In the genomic region with DNA sequence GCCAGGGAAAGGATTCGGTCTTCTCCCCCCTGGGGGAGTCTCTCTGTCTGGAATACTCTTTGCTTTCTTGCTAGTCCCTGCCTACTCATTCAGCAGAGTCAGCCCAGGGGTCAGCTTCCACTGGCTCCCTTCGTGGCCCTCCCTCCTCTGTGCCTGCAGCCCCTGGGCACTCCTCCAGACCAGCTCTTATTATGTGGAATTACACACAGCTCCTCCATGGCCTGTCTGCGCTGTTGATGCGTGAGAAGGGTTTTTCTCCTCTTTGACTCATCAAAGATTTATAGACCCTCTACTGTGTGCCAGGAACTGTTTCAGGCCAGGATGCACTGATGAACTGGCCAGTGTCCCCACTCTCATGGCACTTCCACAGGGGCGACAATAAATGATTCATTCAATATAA, we compare ENCODE assay signal across 14 cellular contexts. TPM values are rescaled to one million over a fixed set of nuclear protein-coding genes. Genes with fewer than 3 reads are reported as not detected.
DNase-seq lines count a peak whose midpoint lies in the region; ATAC-seq and TF ChIP-seq lines count a peak whose summit lies in the region.
"Had no signal": no experiment of that assay in that cellular context is flagged by ENCODE, and none has a peak within 500 bp of the region (broad histone marks: within the 10 kb centered on the region; RNA-seq: fewer than 3 reads in every experiment).

No MANE protein-coding gene starts in this region.

- TF ChIP-seq CTCF in AG09309 (IDR thresholded peaks at IDR 0.05; ENCODE audit: control insufficient read depth, insufficient read depth, low read depth, low read length, missing control alignments) (no peak), astrocyte of the cerebellum (IDR thresholded peaks at IDR 0.05; ENCODE audit: low read depth, low read length, missing control alignments) (no peak), osteocyte (IDR thresholded peaks at IDR 0.05) (no peak)

- no peaks in the 10 kb centered on the region for H3K4me1 Mint-ChIP-seq in osteocyte (ENCODE audit: unreplicated experiment)

- no peak overlapping the region for H3K27ac Mint-ChIP-seq in osteocyte (ENCODE audit: unreplicated experiment)
- H3K27ac Mint-ChIP-seq: activated naive CD4-positive, alpha-beta T cell treated with anti-CD3 and anti-CD28 coated beads, Interleukin-2, amount 50 U/mL, for 72 hours; CD4-positive, CD25-positive, alpha-beta regulatory T cell; T-helper 2 cell treated with Interferon-gamma antibody and Interleukin-4, amounts not matched to agents 5 μg/mL and 100 μg/mL, for 36 hours had no signal

- in situ Hi-C loops in astrocyte of the cerebellum (cut with HindIII; ENCODE audit: low sequenced_read_pairs), result no loop called here

- H3K27me3 Mint-ChIP-seq in osteocyte (ENCODE audit: unreplicated experiment), result peaks cover 6% of the 10 kb centered on the region

- no peak for ATAC-seq in GM19467 (IDR thresholded peaks at IDR 0.05; ENCODE audit: unreplicated experiment)
- ATAC-seq: activated naive CD4-positive, alpha-beta T cell treated with anti-CD3 and anti-CD28 coated beads, Interleukin-2, amount 50 U/mL, for 72 hours had no signal

- no peak overlapping the region for H3K4me3 ChIP-seq in AG09309 (ENCODE audit: control insufficient read depth, low read depth, low read length)
- H3K4me3 ChIP-seq in astrocyte of the cerebellum (ENCODE audit: low read depth, low read length), result no peak overlapping the region
- H3K4me3 ChIP-seq: uterus had no signal

- peak; percentile 89 for DNase-seq in AG09309 (ENCODE audit: low read depth)
- peak; percentile 50 for DNase-seq in HCEC 1CT
- DNase-seq in astrocyte of the cerebellum (ENCODE audit: low read depth), result peak; percentile 85
- peak; percentile 88 for DNase-seq in left kidney (ENCODE audit: low read depth, low spot score)
- DNase-seq in osteocyte (ENCODE audit: extremely low spot score, unreplicated experiment), result no peak
- DNase-seq in NCI-H2171 treated with DMSO at 0.1 percent for 48 hours (lab: John Stamatoyannopoulos, UW), result no peak
- no peak for DNase-seq in MV-4-11 (lab: John Stamatoyannopoulos, UW)
- DNase-seq: CD4-positive, CD25-positive, alpha-beta regulatory T cell; cortex of kidney; stimulated activated CD8-positive, alpha-beta memory T cell treated with anti-CD3 and anti-CD28 coated beads, Interleukin-4, amount 100 ng/mL, for 48 hours; uterus had no signal

- no peaks in the 10 kb centered on the region for H3K9me3 Mint-ChIP-seq in osteocyte (ENCODE audit: unreplicated experiment)
- H3K9me3 Mint-ChIP-seq: activated naive CD4-positive, alpha-beta T cell treated with anti-CD3 and anti-CD28 coated beads, Interleukin-2, amount 50 U/mL, for 72 hours; T-helper 2 cell treated with Interferon-gamma antibody and Interleukin-4, amounts not matched to agents 5 μg/mL and 100 μg/mL, for 36 hours had no signal

- H3K4me3 Mint-ChIP-seq in osteocyte (ENCODE audit: unreplicated experiment), result no peak overlapping the region
- H3K4me3 Mint-ChIP-seq: CD4-positive, CD25-positive, alpha-beta regulatory T cell; T-helper 2 cell treated with Interferon-gamma antibody and Interleukin-4, amounts not matched to agents 5 μg/mL and 100 μg/mL, for 36 hours had no signal

- no peaks in the 10 kb centered on the region for H3K36me3 Mint-ChIP-seq in osteocyte (ENCODE audit: unreplicated experiment)
- H3K36me3 Mint-ChIP-seq: activated naive CD4-positive, alpha-beta T cell treated with anti-CD3 and anti-CD28 coated beads, Interleukin-2, amount 50 U/mL, for 72 hours; CD4-positive, CD25-positive, alpha-beta regulatory T cell had no signal

RNA-seq across cellular contexts. Expression of gene ST8SIA5, which starts 44.4 kb away (rescaled TPM):
- 0.30 and 0.76 TPM in 2 replicates for total RNA-seq in osteocyte
- total RNA-seq: CD4-positive, CD25-positive, alpha-beta regulatory T cell had no signal

RNA-seq across cellular contexts. Expression of gene LOXHD1, which starts 55.4 kb away (rescaled TPM):
- total RNA-seq in osteocyte, result not detected in 2 replicates
- total RNA-seq: CD4-positive, CD25-positive, alpha-beta regulatory T cell had no signal

Comparison
In these comparisons a context has a peak if more than half of its experiments do, and no peak if none do; other contexts are left out.
1. DNase-seq: peak in AG09309 (single experiment), HCEC 1CT (single experiment), astrocyte of the cerebellum (single experiment) and left kidney (single experiment); none in osteocyte (single experiment), NCI-H2171 treated with DMSO at 0.1 percent for 48 hours (single experiment) and MV-4-11 (single experiment).